ENCODE assay signal across 8 cellular contexts in genomic region chr12:49580572-49581535, GRCh38. TPM values are rescaled to one million over a fixed set of nuclear protein-coding genes. Genes with fewer than 3 reads are reported as not detected.
DNase-seq lines count a peak whose midpoint lies in the region; ATAC-seq and TF ChIP-seq lines count a peak whose summit lies in the region.

No MANE protein-coding gene starts in this region.

- WGBS in mesodermal cell (ENCODE audit: insufficient coverage in 2 of 2), 2 experiments = 28 to 30% methylated on average over 6 to 7 of the region's 8 CpGs

- peaks cover 14% of the 10 kb centered on the region for H3K4me1 Mint-ChIP-seq in endothelial cell (ENCODE audit: unreplicated experiment)

- peak; percentile 44 for ATAC-seq in HG03108 (IDR thresholded peaks at IDR 0.05; ENCODE audit: unreplicated experiment)
- ATAC-seq in HG03354 (IDR thresholded peaks at IDR 0.05; ENCODE audit: poor library complexity, severe bottlenecking, unreplicated experiment) = no peak

- H3K27ac Mint-ChIP-seq in endothelial cell (ENCODE audit: unreplicated experiment) = no peak overlapping the region

- H3K36me3 Mint-ChIP-seq in endothelial cell (ENCODE audit: low read depth, unreplicated experiment) = peaks cover 31% of the 10 kb centered on the region

- H3K27ac ChIP-seq in mesodermal cell (ENCODE audit: low read depth, low read length, severe bottlenecking) = peak overlapping the region; percentile 49

- peaks cover 4% of the 10 kb centered on the region for H3K4me1 ChIP-seq in mesodermal cell (ENCODE audit: control insufficient read depth, insufficient read depth, low read length, poor library complexity, severe bottlenecking)

- TF ChIP-seq CTCF in endothelial cell (IDR thresholded peaks at IDR 0.05; ENCODE audit: unreplicated experiment) = peak; percentile 51

- peak; percentile 89 for DNase-seq in D341Med (ENCODE audit: low spot score)
- DNase-seq in NCI-H748 (lab: John Stamatoyannopoulos, UW; ENCODE audit: unreplicated experiment) = peak; percentile 82
- DNase-seq in activated CD8-positive, alpha-beta memory T cell treated with anti-CD3 and anti-CD28 coated beads for 48 hours (ENCODE audit: low read depth in 2 of 3, low spot score in 2 of 3) = peak; percentile 11 to 32 (median 27)
- DNase-seq in endothelial cell (ENCODE audit: low spot score) = peak; percentile 85
- DNase-seq in stimulated activated CD8-positive, alpha-beta memory T cell treated with anti-CD3 and anti-CD28 coated beads, Interleukin-7, amount 100 ng/mL, for 4 hours (ENCODE audit: low read depth in 2 of 2) = peak; percentile 28

- H3K4me3 Mint-ChIP-seq in endothelial cell (ENCODE audit: unreplicated experiment) = no peak overlapping the region

- peaks cover 36% of the 10 kb centered on the region for H3K36me3 ChIP-seq in mesodermal cell (ENCODE audit: control insufficient read depth, insufficient read depth, low read length)

- H3K4me3 ChIP-seq in mesodermal cell (ENCODE audit: extremely low read depth, insufficient read depth, low read length, poor library complexity, severe bottlenecking) = no peak overlapping the region

- no peaks in the 10 kb centered on the region for H3K9me3 Mint-ChIP-seq in endothelial cell (ENCODE audit: unreplicated experiment)

- H3K27me3 Mint-ChIP-seq in endothelial cell (ENCODE audit: unreplicated experiment) = peaks cover 12% of the 10 kb centered on the region

- H3K9me3 ChIP-seq in mesodermal cell (ENCODE audit: control insufficient read depth, low read length) = no peaks in the 10 kb centered on the region

RNA-seq across cellular contexts. Expression of gene MCRS1, which starts 12.9 kb away (rescaled TPM):
- total RNA-seq in endothelial cell (ENCODE audit: unreplicated experiment) = 60.8 TPM
- polyA plus RNA-seq in mesodermal cell (2013, experiment 1 of 2) = 55.6 TPM
- 48.8 TPM for polyA plus RNA-seq in mesodermal cell (2013, experiment 2 of 2)

RNA-seq across cellular contexts. Expression of gene FAM186B, which starts 24.6 kb away (rescaled TPM):
- 1.9 TPM for total RNA-seq in endothelial cell (ENCODE audit: unreplicated experiment)
- polyA plus RNA-seq in mesodermal cell (2013, experiment 1 of 2) = 0.18 TPM
- 0.20 TPM for polyA plus RNA-seq in mesodermal cell (2013, experiment 2 of 2)

RNA-seq across cellular contexts. Expression of gene KCNH3, which starts 42.0 kb away (rescaled TPM):
- total RNA-seq in endothelial cell (ENCODE audit: unreplicated experiment) = 0.15 TPM
- 0.11 TPM for polyA plus RNA-seq in mesodermal cell (2013, experiment 1 of 2)
- not detected for polyA plus RNA-seq in mesodermal cell (2013, experiment 2 of 2)

RNA-seq across cellular contexts. Expression of gene PRPF40B, which starts 42.5 kb away (rescaled TPM):
- total RNA-seq in endothelial cell (ENCODE audit: unreplicated experiment) = 9.2 TPM
- polyA plus RNA-seq in mesodermal cell (2013, experiment 1 of 2) = 14.7 TPM
- polyA plus RNA-seq in mesodermal cell (2013, experiment 2 of 2) = 13.0 TPM

Comparison
In these comparisons a context has a peak if more than half of its experiments do, and no peak if none do; other contexts are left out.
1. DNase-seq: peak in every context shown above with its lines; median percentile 89 in D341Med; 85 in endothelial cell; 82 in NCI-H748; 28 in stimulated activated CD8-positive, alpha-beta memory T cell treated with anti-CD3 and anti-CD28 coated beads, Interleukin-7, amount 100 ng/mL, for 4 hours; 27 in activated CD8-positive, alpha-beta memory T cell treated with anti-CD3 and anti-CD28 coated beads for 48 hours.